In the genomic region with DNA sequence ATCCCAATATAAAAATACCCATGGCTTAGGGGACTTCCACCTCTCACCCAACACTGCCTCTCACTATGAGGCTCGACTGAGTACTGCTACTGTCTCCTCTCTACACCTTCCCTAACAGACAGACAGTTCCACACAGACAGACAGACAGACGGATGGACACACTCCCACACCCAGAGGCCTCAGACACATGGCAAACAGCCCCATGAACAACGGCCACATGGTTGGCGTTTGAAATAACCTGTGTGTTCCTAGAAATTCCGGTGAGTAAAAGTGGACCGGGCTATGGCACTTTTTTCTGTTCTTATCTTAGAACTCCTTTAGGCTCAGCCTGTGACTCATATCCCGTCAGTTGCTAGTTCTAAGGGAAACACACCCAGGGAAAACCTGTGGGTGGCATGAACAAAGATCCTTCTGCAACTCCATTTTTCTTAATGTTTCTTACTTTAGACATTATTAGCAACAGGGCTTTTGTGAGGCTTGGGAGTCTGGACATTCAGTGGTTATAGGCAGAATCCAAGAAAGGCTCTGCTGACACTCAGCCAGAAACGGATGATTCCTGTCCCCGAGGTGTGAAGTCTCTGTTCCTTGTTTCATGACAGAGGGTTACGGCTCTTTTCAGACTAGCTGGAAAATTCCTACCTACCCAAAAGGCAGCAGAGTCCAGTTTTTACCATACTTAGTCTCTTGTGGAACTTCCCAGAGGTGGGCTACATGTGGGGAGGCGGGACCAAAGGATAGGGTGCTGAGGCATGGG, we compare ENCODE assay signal across 1 cellular context.
TF ChIP-seq lines count a peak whose summit lies in the region.

No MANE protein-coding gene starts in this region.

TF ChIP-seq in K562, 482 proteins besides CTCF, POLR2A, EP300 and RAD21 (continued from another document and continues in another):
- TF ChIP-seq, protein P1, sequence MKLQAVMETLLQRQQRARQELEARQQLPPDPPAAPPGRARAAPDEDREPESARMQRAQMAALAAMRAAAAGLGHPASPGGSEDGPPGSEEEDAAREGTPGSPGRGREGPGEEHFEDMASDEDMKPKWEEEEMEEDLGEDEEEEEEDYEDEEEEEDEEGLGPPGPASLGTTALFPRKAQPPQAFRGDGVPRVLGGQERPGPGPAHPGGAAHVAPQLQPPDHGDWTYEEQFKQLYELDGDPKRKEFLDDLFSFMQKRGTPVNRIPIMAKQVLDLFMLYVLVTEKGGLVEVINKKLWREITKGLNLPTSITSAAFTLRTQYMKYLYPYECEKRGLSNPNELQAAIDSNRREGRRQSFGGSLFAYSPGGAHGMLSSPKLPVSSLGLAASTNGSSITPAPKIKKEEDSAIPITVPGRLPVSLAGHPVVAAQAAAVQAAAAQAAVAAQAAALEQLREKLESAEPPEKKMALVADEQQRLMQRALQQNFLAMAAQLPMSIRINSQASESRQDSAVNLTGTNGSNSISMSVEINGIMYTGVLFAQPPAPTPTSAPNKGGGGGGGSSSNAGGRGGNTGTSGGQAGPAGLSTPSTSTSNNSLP (IDR thresholded peaks at IDR 0.05; ENCODE audit: borderline replicate concordance, low read depth, low read length), result 0 out of 2 replicates have a peak, but pooled peaks have one; percentile 2
- TF ChIP-seq, protein P2, sequence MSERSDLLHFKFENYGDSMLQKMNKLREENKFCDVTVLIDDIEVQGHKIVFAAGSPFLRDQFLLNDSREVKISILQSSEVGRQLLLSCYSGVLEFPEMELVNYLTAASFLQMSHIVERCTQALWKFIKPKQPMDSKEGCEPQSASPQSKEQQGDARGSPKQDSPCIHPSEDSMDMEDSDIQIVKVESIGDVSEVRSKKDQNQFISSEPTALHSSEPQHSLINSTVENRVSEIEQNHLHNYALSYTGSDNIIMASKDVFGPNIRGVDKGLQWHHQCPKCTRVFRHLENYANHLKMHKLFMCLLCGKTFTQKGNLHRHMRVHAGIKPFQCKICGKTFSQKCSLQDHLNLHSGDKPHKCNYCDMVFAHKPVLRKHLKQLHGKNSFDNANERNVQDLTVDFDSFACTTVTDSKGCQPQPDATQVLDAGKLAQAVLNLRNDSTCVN (CRISPR knock-in tag; IDR thresholded peaks at IDR 0.05), result no peak
- no peak for TF ChIP-seq ZNF655 (CRISPR knock-in tag; IDR thresholded peaks at IDR 0.05)
- peak; percentile 34 for TF ChIP-seq TAF1 (IDR thresholded peaks at IDR 0.05; ENCODE audit: control insufficient read depth, extremely low read depth, insufficient read depth, low read length, severe bottlenecking)
- no peak for TF ChIP-seq SP2 (IDR thresholded peaks at IDR 0.05; ENCODE audit: extremely low read depth, low read depth, low read length, poor library complexity, severe bottlenecking)
- no peak for TF ChIP-seq ZNF280B (CRISPR knock-in tag; IDR thresholded peaks at IDR 0.05)
- no peak for TF ChIP-seq PHTF2 (CRISPR knock-in tag; IDR thresholded peaks at IDR 0.05)
- no peak for TF ChIP-seq HOXB6 (CRISPR knock-in tag; IDR thresholded peaks at IDR 0.05; ENCODE audit: borderline replicate concordance)
- TF ChIP-seq, protein P3, sequence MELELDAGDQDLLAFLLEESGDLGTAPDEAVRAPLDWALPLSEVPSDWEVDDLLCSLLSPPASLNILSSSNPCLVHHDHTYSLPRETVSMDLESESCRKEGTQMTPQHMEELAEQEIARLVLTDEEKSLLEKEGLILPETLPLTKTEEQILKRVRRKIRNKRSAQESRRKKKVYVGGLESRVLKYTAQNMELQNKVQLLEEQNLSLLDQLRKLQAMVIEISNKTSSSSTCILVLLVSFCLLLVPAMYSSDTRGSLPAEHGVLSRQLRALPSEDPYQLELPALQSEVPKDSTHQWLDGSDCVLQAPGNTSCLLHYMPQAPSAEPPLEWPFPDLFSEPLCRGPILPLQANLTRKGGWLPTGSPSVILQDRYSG (tag; conservative IDR thresholded peaks at IDR 0.05; ENCODE audit: low read depth), result peak; percentile 73
- no peak for TF ChIP-seq MAFK (IDR thresholded peaks at IDR 0.05; ENCODE audit: low read length)
- TF ChIP-seq ZNF785 (CRISPR knock-in tag; IDR thresholded peaks at IDR 0.05), result no peak
- no peak for TF ChIP-seq PHF21A (IDR thresholded peaks at IDR 0.05; ENCODE audit: borderline replicate concordance, low read depth)
- peak; percentile 52; the same call in 1 of the 2 replicates for TF ChIP-seq NCOA1 (IDR thresholded peaks at IDR 0.05; ENCODE audit: low read depth)
- TF ChIP-seq CAMTA2 (CRISPR knock-in tag; conservative IDR thresholded peaks at IDR 0.05), result no peak; the same call in 1 of the 2 replicates
- peak; percentile 75; the same call in 1 of the 2 replicates for TF ChIP-seq NBN (IDR thresholded peaks at IDR 0.05; ENCODE audit: low read depth)
- no peak for TF ChIP-seq IFI16 (CRISPR knock-in tag; IDR thresholded peaks at IDR 0.05)
- TF ChIP-seq MCM7 (IDR thresholded peaks at IDR 0.05), result no peak
- no peak for TF ChIP-seq ZNF79 (CRISPR knock-in tag; IDR thresholded peaks at IDR 0.05; ENCODE audit: low read depth)
- TF ChIP-seq, protein P4, sequence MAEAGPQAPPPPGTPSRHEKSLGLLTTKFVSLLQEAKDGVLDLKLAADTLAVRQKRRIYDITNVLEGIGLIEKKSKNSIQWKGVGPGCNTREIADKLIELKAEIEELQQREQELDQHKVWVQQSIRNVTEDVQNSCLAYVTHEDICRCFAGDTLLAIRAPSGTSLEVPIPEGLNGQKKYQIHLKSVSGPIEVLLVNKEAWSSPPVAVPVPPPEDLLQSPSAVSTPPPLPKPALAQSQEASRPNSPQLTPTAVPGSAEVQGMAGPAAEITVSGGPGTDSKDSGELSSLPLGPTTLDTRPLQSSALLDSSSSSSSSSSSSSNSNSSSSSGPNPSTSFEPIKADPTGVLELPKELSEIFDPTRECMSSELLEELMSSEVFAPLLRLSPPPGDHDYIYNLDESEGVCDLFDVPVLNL (CRISPR knock-in tag; IDR thresholded peaks at IDR 0.05; ENCODE audit: low read depth), result no peak
- peak; percentile 50; the same call in 1 of the 2 replicates for TF ChIP-seq CC2D1A (IDR thresholded peaks at IDR 0.05)
- no peak for TF ChIP-seq ZNF165 (CRISPR knock-in tag; IDR thresholded peaks at IDR 0.05; ENCODE audit: borderline replicate concordance)
- TF ChIP-seq ZNF695 (CRISPR knock-in tag; IDR thresholded peaks at IDR 0.05), result no peak
- TF ChIP-seq RBM39 (optimal IDR thresholded peaks at IDR 0.05; ENCODE audit: low read depth, low read length), result no peak
- peak; percentile 100 for TF ChIP-seq FOSL1 (tag; conservative IDR thresholded peaks at IDR 0.05)
- no peak for TF ChIP-seq HCFC1 (IDR thresholded peaks at IDR 0.05; ENCODE audit: low read depth, low read length)
- TF ChIP-seq KAT2B (IDR thresholded peaks at IDR 0.05; ENCODE audit: low read depth, low read length), result no peak
- TF ChIP-seq SETDB1 (IDR thresholded peaks at IDR 0.05; ENCODE audit: low read length), result no peak
- peak; percentile 46; the same call in 1 of the 2 replicates for TF ChIP-seq BHLHE40 (IDR thresholded peaks at IDR 0.05; ENCODE audit: low read length)
- TF ChIP-seq GATAD2B (IDR thresholded peaks at IDR 0.05; ENCODE audit: borderline replicate concordance), result peak; percentile 72; the same call in 1 of the 2 replicates
- peak; percentile 55; the same call in 1 of the 2 replicates for TF ChIP-seq NR4A1 (CRISPR knock-in tag; IDR thresholded peaks at IDR 0.05)
- TF ChIP-seq NR4A1 (tag; IDR thresholded peaks at IDR 0.05), result peak; percentile 89; the same call in 1 of the 2 replicates
- no peak for TF ChIP-seq MAFF (IDR thresholded peaks at IDR 0.05; ENCODE audit: low read length)
- peak; percentile 85; the same call in 1 of the 2 replicates for TF ChIP-seq MTA3 (IDR thresholded peaks at IDR 0.05; ENCODE audit: borderline replicate concordance)
- TF ChIP-seq, protein P5, sequence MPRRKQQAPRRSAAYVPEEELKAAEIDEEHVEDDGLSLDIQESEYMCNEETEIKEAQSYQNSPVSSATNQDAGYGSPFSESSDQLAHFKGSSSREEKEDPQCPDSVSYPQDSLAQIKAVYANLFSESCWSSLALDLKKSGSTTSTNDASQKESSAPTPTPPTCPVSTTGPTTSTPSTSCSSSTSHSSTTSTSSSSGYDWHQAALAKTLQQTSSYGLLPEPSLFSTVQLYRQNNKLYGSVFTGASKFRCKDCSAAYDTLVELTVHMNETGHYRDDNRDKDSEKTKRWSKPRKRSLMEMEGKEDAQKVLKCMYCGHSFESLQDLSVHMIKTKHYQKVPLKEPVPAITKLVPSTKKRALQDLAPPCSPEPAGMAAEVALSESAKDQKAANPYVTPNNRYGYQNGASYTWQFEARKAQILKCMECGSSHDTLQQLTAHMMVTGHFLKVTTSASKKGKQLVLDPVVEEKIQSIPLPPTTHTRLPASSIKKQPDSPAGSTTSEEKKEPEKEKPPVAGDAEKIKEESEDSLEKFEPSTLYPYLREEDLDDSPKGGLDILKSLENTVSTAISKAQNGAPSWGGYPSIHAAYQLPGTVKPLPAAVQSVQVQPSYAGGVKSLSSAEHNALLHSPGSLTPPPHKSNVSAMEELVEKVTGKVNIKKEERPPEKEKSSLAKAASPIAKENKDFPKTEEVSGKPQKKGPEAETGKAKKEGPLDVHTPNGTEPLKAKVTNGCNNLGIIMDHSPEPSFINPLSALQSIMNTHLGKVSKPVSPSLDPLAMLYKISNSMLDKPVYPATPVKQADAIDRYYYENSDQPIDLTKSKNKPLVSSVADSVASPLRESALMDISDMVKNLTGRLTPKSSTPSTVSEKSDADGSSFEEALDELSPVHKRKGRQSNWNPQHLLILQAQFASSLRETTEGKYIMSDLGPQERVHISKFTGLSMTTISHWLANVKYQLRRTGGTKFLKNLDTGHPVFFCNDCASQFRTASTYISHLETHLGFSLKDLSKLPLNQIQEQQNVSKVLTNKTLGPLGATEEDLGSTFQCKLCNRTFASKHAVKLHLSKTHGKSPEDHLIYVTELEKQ (CRISPR knock-in tag; IDR thresholded peaks at IDR 0.05), result peak; percentile 74
- TF ChIP-seq ZKSCAN3 (CRISPR knock-in tag; IDR thresholded peaks at IDR 0.05), result no peak
- peak; percentile 66 for TF ChIP-seq NUFIP1 (IDR thresholded peaks at IDR 0.05; ENCODE audit: partially characterized antibody)
- no peak for TF ChIP-seq ZNF586 (CRISPR knock-in tag; conservative IDR thresholded peaks at IDR 0.05)
- peak; percentile 95 for TF ChIP-seq EP400 (IDR thresholded peaks at IDR 0.05)
- TF ChIP-seq ETV1 (tag; conservative IDR thresholded peaks at IDR 0.05; ENCODE audit: low read depth), result peak; percentile 84
- TF ChIP-seq SNIP1 (IDR thresholded peaks at IDR 0.05; ENCODE audit: low read depth), result no peak
- TF ChIP-seq, protein P6, sequence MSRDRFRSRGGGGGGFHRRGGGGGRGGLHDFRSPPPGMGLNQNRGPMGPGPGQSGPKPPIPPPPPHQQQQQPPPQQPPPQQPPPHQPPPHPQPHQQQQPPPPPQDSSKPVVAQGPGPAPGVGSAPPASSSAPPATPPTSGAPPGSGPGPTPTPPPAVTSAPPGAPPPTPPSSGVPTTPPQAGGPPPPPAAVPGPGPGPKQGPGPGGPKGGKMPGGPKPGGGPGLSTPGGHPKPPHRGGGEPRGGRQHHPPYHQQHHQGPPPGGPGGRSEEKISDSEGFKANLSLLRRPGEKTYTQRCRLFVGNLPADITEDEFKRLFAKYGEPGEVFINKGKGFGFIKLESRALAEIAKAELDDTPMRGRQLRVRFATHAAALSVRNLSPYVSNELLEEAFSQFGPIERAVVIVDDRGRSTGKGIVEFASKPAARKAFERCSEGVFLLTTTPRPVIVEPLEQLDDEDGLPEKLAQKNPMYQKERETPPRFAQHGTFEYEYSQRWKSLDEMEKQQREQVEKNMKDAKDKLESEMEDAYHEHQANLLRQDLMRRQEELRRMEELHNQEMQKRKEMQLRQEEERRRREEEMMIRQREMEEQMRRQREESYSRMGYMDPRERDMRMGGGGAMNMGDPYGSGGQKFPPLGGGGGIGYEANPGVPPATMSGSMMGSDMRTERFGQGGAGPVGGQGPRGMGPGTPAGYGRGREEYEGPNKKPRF (IDR thresholded peaks at IDR 0.05; ENCODE audit: low read depth, low read length), result no peak
- TF ChIP-seq DPF2 (IDR thresholded peaks at IDR 0.05), result peak; percentile 98
- peak; percentile 73 for TF ChIP-seq ZNF41 (CRISPR knock-in tag; conservative IDR thresholded peaks at IDR 0.05)
- TF ChIP-seq RUNX1 (IDR thresholded peaks at IDR 0.05; ENCODE audit: low read depth), result peak; percentile 52; the same call in 1 of the 2 replicates
